Comparison of ENCODE assay signal across 8 cellular contexts in the genomic region with DNA sequence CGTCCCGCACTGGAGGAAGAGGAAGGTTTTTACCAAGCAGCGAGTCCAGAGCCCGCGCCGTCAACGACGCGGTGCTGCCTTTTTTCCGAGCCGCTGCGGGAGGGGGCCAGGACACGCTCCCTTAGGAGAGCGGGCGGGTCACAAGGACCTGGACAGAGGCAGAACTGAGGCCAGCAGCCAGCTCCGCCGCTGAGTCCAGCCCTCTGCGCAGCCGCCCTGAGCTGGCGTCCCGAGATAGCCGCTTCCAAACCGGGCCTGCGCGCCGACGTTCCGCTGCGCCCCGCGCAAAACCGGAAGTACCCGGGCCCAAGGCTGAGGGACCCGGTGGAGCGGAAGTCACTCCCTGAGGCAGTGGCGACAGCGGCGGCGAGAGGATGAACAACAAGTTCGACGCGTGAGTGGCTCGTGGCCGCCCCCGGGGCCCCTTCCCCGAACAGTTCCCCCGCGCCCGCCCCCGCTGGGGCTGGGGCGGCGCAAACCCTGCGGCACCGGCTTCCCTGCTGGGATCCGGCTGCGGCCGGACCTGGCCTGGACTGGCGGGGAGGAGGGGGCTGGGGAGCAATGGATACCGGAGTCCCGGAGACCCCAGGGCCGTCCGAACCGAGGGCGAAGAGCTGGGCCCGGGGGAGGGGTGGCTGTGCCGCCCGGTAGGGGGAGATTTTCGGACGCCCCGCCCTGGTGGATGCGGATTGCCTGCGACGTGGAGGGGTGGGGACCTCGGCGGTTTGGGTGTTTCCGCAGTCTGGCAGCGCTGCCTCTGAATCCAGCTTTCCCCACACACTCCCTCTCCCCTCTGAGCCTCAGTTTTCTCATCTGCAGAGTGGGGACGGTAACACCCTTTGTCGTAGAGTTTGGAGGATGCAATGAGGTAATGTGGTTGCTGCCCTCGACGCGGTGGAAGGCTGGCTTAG. TPM values are rescaled to one million over a fixed set of nuclear protein-coding genes. Genes with fewer than 3 reads are reported as not detected.
DNase-seq lines count a peak whose midpoint lies in the region; ATAC-seq and TF ChIP-seq lines count a peak whose summit lies in the region.

EIF4E2 (plus strand) TSS at position 339 of the 911 bp plus-strand sequence; CDS start at position 375, 36 bp downstream.
TIGD1 (minus strand) TSS at position 207 of the 911 bp plus-strand sequence. CDS start 675 bp downstream, outside the sequence.

- H3K9me3 ChIP-seq in CD8-positive, alpha-beta memory T cell (ENCODE audit: low read length): no peaks in the 10 kb centered on the region
- H3K9me3 ChIP-seq in ectodermal cell (ENCODE audit: control insufficient read depth, low read length) (no peaks in the 10 kb centered on the region), lung (ENCODE audit: control insufficient read depth in 2 of 2, insufficient read depth in 1 of 2, low read length in 1 of 2) (no peaks in the 10 kb centered on the region)

- WGBS in ectodermal cell, 2 experiments: 0% methylated on average over 80 to 82 of the region's 82 CpGs
- WGBS in lung, 2 donors: 0 to 1% methylated on average over 68 to 82 of the region's 82 CpGs

- peak within 1 kb of the TSS; percentile 99 for H3K27ac ChIP-seq in CD8-positive, alpha-beta memory T cell (ENCODE audit: low read depth, low read length)
- H3K27ac ChIP-seq in ectodermal cell (ENCODE audit: insufficient read depth, low read depth, low read length, poor library complexity, severe bottlenecking) (peak within 1 kb of the TSS; percentile 92), lung (ENCODE audit: low read depth in 1 of 2, low read length in 1 of 2) (peak within 1 kb of the TSS; percentile 96 to 97)

- DNase-seq in CD8-positive, alpha-beta memory T cell: peak; percentile 82 to 92 (median 85)
- DNase-seq in HK-2 (ENCODE audit: unreplicated experiment) (peak; percentile 95), NCI-H82 treated with DMSO at 0.1 percent for 48 hours (lab: John Stamatoyannopoulos, UW; ENCODE audit: unreplicated experiment) (peak; percentile 84), lung (ENCODE audit: low spot score) (peak; percentile 94)
- DNase-seq in activated CD8-positive, alpha-beta T cell treated with anti-CD3 and anti-CD28 coated beads for 36 hours: peak; percentile 95
- DNase-seq in stimulated activated CD4-positive, alpha-beta T cell treated with anti-CD3 and anti-CD28 coated beads, TNF-alpha, amount 100 ng/mL, for 4 hours (ENCODE audit: low read depth in 3 of 3): peak; percentile 85 to 86 (median 86)

- peak; percentile 93 for ATAC-seq in GM19455 (IDR thresholded peaks at IDR 0.05; ENCODE audit: unreplicated experiment)
- ATAC-seq in activated CD8-positive, alpha-beta T cell treated with anti-CD3 and anti-CD28 coated beads for 36 hours: peak; percentile 94
- peak; percentile 94 for ATAC-seq in lung (ENCODE audit: insufficient read depth, low FRiP score)

- peaks cover 75 to 91% (median 82%) of the 10 kb centered on the region in 3 donors for H3K4me1 Mint-ChIP-seq in CD8-positive, alpha-beta memory T cell
- peaks cover 66% of the 10 kb centered on the region for H3K4me1 Mint-ChIP-seq in activated CD8-positive, alpha-beta T cell treated with anti-CD3 and anti-CD28 coated beads for 36 hours (ENCODE audit: low read depth)

- POLR2A ChIA-PET in CD8-positive, alpha-beta memory T cell (lab: Charles Lee): interaction anchor here (0.6 to 1.4 kb wide), 5 partner anchors 234 to 1020 kb away, joined by 3 to 4 read pairs (median 3); partner anchors contain the start of genes NMUR1 and PDE6D
- POLR2A ChIA-PET in activated CD8-positive, alpha-beta T cell treated with anti-CD3 and anti-CD28 coated beads for 36 hours (lab: Charles Lee): interaction anchor here (0.5 to 1.4 kb wide), 9 partner anchors 10 to 714 kb away, joined by 3 to 7 read pairs (median 3); no protein-coding TSS in a partner anchor

- no peaks in the 10 kb centered on the region for H3K27me3 ChIP-seq in CD8-positive, alpha-beta memory T cell (ENCODE audit: insufficient read depth, low read length, poor library complexity, severe bottlenecking)
- H3K27me3 ChIP-seq in ectodermal cell (ENCODE audit: control insufficient read depth, insufficient read depth, low read length, poor library complexity, severe bottlenecking) (no peaks in the 10 kb centered on the region), lung (ENCODE audit: control insufficient read depth, insufficient read depth) (no peaks in the 10 kb centered on the region)

- CTCF ChIA-PET in CD8-positive, alpha-beta memory T cell (lab: Charles Lee): interaction anchor here (0.6 to 1.3 kb wide), 3 partner anchors 13 to 582 kb away, joined by 3 read pairs; no protein-coding TSS in a partner anchor
- CTCF ChIA-PET in activated CD8-positive, alpha-beta T cell treated with anti-CD3 and anti-CD28 coated beads for 36 hours (lab: Charles Lee): interaction anchor here (0.6 to 1.3 kb wide), 3 partner anchors 12 to 13 kb away, joined by 3 to 4 read pairs (median 3); no protein-coding TSS in a partner anchor

- intact Hi-C loops in activated CD8-positive, alpha-beta T cell treated with anti-CD3 and anti-CD28 coated beads for 36 hours (cut with micrococcal nuclease): no loop called here

- no peaks in the 10 kb centered on the region for H3K27me3 Mint-ChIP-seq in CD8-positive, alpha-beta memory T cell
- H3K27me3 Mint-ChIP-seq in activated CD8-positive, alpha-beta T cell treated with anti-CD3 and anti-CD28 coated beads for 36 hours: no peaks in the 10 kb centered on the region

- TF ChIP-seq CTCF in activated CD8-positive, alpha-beta T cell treated with anti-CD3 and anti-CD28 coated beads for 36 hours (IDR thresholded peaks at IDR 0.05): peak; percentile 37
- peak; percentile 6 for TF ChIP-seq CTCF in lung (IDR thresholded peaks at IDR 0.05; ENCODE audit: control extremely low read depth, extremely low read depth)

- H3K4me3 ChIP-seq in CD8-positive, alpha-beta memory T cell (ENCODE audit: low read length): peak within 1 kb of the TSS; percentile 80
- H3K4me3 ChIP-seq in ectodermal cell (ENCODE audit: insufficient read depth, low read depth, low read length) (peak within 1 kb of the TSS; percentile 91), lung (peak within 1 kb of the TSS; percentile 82)

- peaks cover 69% of the 10 kb centered on the region for H3K4me1 ChIP-seq in CD8-positive, alpha-beta memory T cell (ENCODE audit: insufficient read depth, low read length)
- H3K4me1 ChIP-seq in ectodermal cell (ENCODE audit: control insufficient read depth, insufficient read depth, low read length) (peaks cover 10% of the 10 kb centered on the region), lung (ENCODE audit: control insufficient read depth in 2 of 2, insufficient read depth in 2 of 2, low read length in 2 of 2) (peaks cover 10 to 14% of the 10 kb centered on the region in 2 donors)

- peak within 1 kb of the TSS; percentile 98 to 100 (median 99) for H3K27ac Mint-ChIP-seq in CD8-positive, alpha-beta memory T cell
- peak within 1 kb of the TSS; percentile 99 for H3K27ac Mint-ChIP-seq in activated CD8-positive, alpha-beta T cell treated with anti-CD3 and anti-CD28 coated beads for 36 hours

- peaks cover 3% of the 10 kb centered on the region for H3K36me3 ChIP-seq in CD8-positive, alpha-beta memory T cell (ENCODE audit: insufficient read depth, low read length)
- peaks cover 10% of the 10 kb centered on the region for H3K36me3 ChIP-seq in ectodermal cell (ENCODE audit: control insufficient read depth, insufficient read depth, low read length)
- peaks cover 0 to 7% of the 10 kb centered on the region in 2 donors for H3K36me3 ChIP-seq in lung (ENCODE audit: control insufficient read depth in 2 of 2, insufficient read depth in 2 of 2, low read length in 2 of 2)

- H3K9me3 Mint-ChIP-seq in CD8-positive, alpha-beta memory T cell: no peaks in the 10 kb centered on the region
- H3K9me3 Mint-ChIP-seq in activated CD8-positive, alpha-beta T cell treated with anti-CD3 and anti-CD28 coated beads for 36 hours: peaks cover 4% of the 10 kb centered on the region

- H3K4me3 Mint-ChIP-seq in CD8-positive, alpha-beta memory T cell: peak within 1 kb of the TSS; percentile 96 to 100 (median 98)
- H3K4me3 Mint-ChIP-seq in activated CD8-positive, alpha-beta T cell treated with anti-CD3 and anti-CD28 coated beads for 36 hours: peak within 1 kb of the TSS; percentile 90

- peaks cover 3 to 71% (median 4%) of the 10 kb centered on the region in 3 donors for H3K36me3 Mint-ChIP-seq in CD8-positive, alpha-beta memory T cell
- H3K36me3 Mint-ChIP-seq in activated CD8-positive, alpha-beta T cell treated with anti-CD3 and anti-CD28 coated beads for 36 hours (ENCODE audit: low read depth): peaks cover 59% of the 10 kb centered on the region

RNA-seq across cellular contexts. Expression of gene EIF4E2, which starts in this region (rescaled TPM):
- 10 to 100 TPM; 68.8 to 76.5 TPM for total RNA-seq in CD8-positive, alpha-beta memory T cell
- 73.2 TPM for polyA plus RNA-seq in CD8-positive, alpha-beta memory T cell
- 10 to 100 TPM; 49.2 to 50.4 TPM for total RNA-seq in activated CD8-positive, alpha-beta T cell treated with anti-CD3 and anti-CD28 coated beads for 36 hours
- polyA plus RNA-seq in ectodermal cell (2013, experiment 1 of 4): 114 TPM
- 103 TPM for polyA plus RNA-seq in ectodermal cell (2013, experiment 2 of 4)
- polyA plus RNA-seq in ectodermal cell (2013, experiment 3 of 4): 86.2 TPM
- polyA plus RNA-seq in ectodermal cell (2013, experiment 4 of 4): 106 TPM
- total RNA-seq in lung: 10 to 100 TPM; 43.7 to 63.6 TPM
- 10 to 100 TPM; 68.3 to 77.7 TPM for polyA plus RNA-seq in lung

RNA-seq across cellular contexts. Expression of gene TIGD1, which starts in this region (rescaled TPM):
- 1 to 10 TPM; 6.5 to 7.0 TPM for total RNA-seq in CD8-positive, alpha-beta memory T cell
- 6.4 TPM for polyA plus RNA-seq in CD8-positive, alpha-beta memory T cell
- 1 to 10 TPM; 8.3 to 8.7 TPM for total RNA-seq in activated CD8-positive, alpha-beta T cell treated with anti-CD3 and anti-CD28 coated beads for 36 hours
- 10.4 TPM for polyA plus RNA-seq in ectodermal cell (2013, experiment 1 of 4)
- 10.8 TPM for polyA plus RNA-seq in ectodermal cell (2013, experiment 2 of 4)
- 8.6 TPM for polyA plus RNA-seq in ectodermal cell (2013, experiment 3 of 4)
- 11.6 TPM for polyA plus RNA-seq in ectodermal cell (2013, experiment 4 of 4)
- 1 to 10 TPM; 3.5 to 6.0 TPM for total RNA-seq in lung
- 1 to 10 TPM; 2.0 to 5.5 TPM for polyA plus RNA-seq in lung

Comparison
In these comparisons a context has a peak if more than half of its experiments do, and no peak if none do; other contexts are left out.
1. Peak in every context shown above with its lines: DNase-seq, ATAC-seq, H3K4me3 ChIP-seq and H3K27ac ChIP-seq.